Comparison of ENCODE assay signal across 8 cellular contexts in genomic region chr1:66930823-66931174, GRCh38. TPM values are rescaled to one million over a fixed set of nuclear protein-coding genes. Genes with fewer than 3 reads are reported as not detected.
DNase-seq lines count a peak whose midpoint lies in the region; ATAC-seq and TF ChIP-seq lines count a peak whose summit lies in the region.

No MANE protein-coding gene starts in this region.

- H3K79me2 ChIP-seq in neural cell (replicated peaks; ENCODE audit: insufficient read depth, low read length): peaks cover 59% of the 10 kb centered on the region

- peaks cover 5% of the 10 kb centered on the region for H3K36me3 ChIP-seq in MG63
- H3K36me3 ChIP-seq in duodenal mucosa (ENCODE audit: control insufficient read depth in 1 of 2, insufficient read depth in 2 of 2, low read length in 2 of 2): no peaks in the 10 kb centered on the region
- no peaks in the 10 kb centered on the region for H3K36me3 ChIP-seq in neural cell (ENCODE audit: insufficient read depth, low read length)

- H4K20me1 ChIP-seq in neural cell (ENCODE audit: insufficient read depth): no peaks in the 10 kb centered on the region

- H3K9me3 Mint-ChIP-seq in CD4-positive, alpha-beta T cell: no peaks in the 10 kb centered on the region

- no peaks in the 10 kb centered on the region for H3K27me3 Mint-ChIP-seq in CD4-positive, alpha-beta T cell

- H3K27ac ChIP-seq in CD4-positive, alpha-beta T cell (ENCODE audit: low read depth, low read length): peak overlapping the region; percentile 87
- peak overlapping the region; percentile 92 for H3K27ac ChIP-seq in duodenal mucosa (ENCODE audit: low read depth, low read length)
- peak overlapping the region; percentile 43 for H3K27ac ChIP-seq in neural cell (ENCODE audit: low read length)

- CTCF ChIA-PET in CD4-positive, alpha-beta T cell (lab: Charles Lee): interaction anchor here (0.7 kb wide), 2 partner anchors 20 to 50 kb away, joined by 3 read pairs; no protein-coding TSS in a partner anchor

- H3K9ac ChIP-seq in duodenal mucosa (ENCODE audit: low read depth in 1 of 2, low read length in 2 of 2) (peak overlapping the region; percentile 94 to 98), neural cell (ENCODE audit: low read length) (peak overlapping the region; percentile 65)

- ATAC-seq in CD4-positive, alpha-beta T cell (ENCODE audit: poor library complexity): no peak

- no peaks in the 10 kb centered on the region for H3K27me3 ChIP-seq in CD4-positive, alpha-beta T cell (ENCODE audit: control insufficient read depth, insufficient read depth, low read length)
- H3K27me3 ChIP-seq in MG63 (no peaks in the 10 kb centered on the region), duodenal mucosa (ENCODE audit: control insufficient read depth in 1 of 2, insufficient read depth in 2 of 2, low read length in 2 of 2) (no peaks in the 10 kb centered on the region), neural cell (ENCODE audit: insufficient read depth, low read depth, low read length) (no peaks in the 10 kb centered on the region)

- peak overlapping the region; percentile 74 for H3K4me2 ChIP-seq in neural cell (ENCODE audit: low read length)

- H3K4me3 Mint-ChIP-seq in CD4-positive, alpha-beta T cell: peak overlapping the region; percentile 91

- H3K36me3 Mint-ChIP-seq in CD4-positive, alpha-beta T cell (ENCODE audit: low read depth): peaks cover 21% of the 10 kb centered on the region

- DNase-seq in CD4-positive, alpha-beta T cell: no peak
- DNase-seq in MG63: no peak
- no peak for DNase-seq in NCI-H524 (lab: John Stamatoyannopoulos, UW)
- no peak for DNase-seq in NCI-H128 (lab: John Stamatoyannopoulos, UW; ENCODE audit: unreplicated experiment)
- no peak for DNase-seq in COLO829 (ENCODE audit: low spot score)
- DNase-seq in stimulated activated CD4-positive, alpha-beta T cell treated with anti-CD3 and anti-CD28 coated beads, Interleukin-12 subunit alpha, Interleukin-12 subunit beta, amount 100 ng/mL, for 4 hours: no peak

- H3K4me3 ChIP-seq in MG63 (peak overlapping the region; percentile 79), duodenal mucosa (ENCODE audit: low read depth in 1 of 2, low read length in 2 of 2) (peak overlapping the region; percentile 92 to 99), neural cell (ENCODE audit: low read length) (peak overlapping the region; percentile 78)

- peaks cover 74% of the 10 kb centered on the region for H3K4me1 Mint-ChIP-seq in CD4-positive, alpha-beta T cell (ENCODE audit: low read depth)

- no peaks in the 10 kb centered on the region for H3K9me2 ChIP-seq in neural cell (ENCODE audit: insufficient read depth, low read length)

- intact Hi-C loops in CD4-positive, alpha-beta T cell (cut with DNase I, micrococcal nuclease): loop anchor here (2.0 to 10.0 kb wide), 7 partner anchors 37 to 1506 kb away; partner anchors contain the start of genes LEPR (in 1 of the 2), LEPROT (in 1 of the 2), SERBP1 (in 1 of the 2) and SLC35D1 (in 1 of the 2)

- TF ChIP-seq EP300 in neural cell (conservative IDR thresholded peaks at IDR 0.05; ENCODE audit: poor library complexity, severe bottlenecking): no peak

- no peaks in the 10 kb centered on the region for H3K9me3 ChIP-seq in CD4-positive, alpha-beta T cell (ENCODE audit: control insufficient read depth, low read length)
- H3K9me3 ChIP-seq in MG63 (no peaks in the 10 kb centered on the region), duodenal mucosa (ENCODE audit: control insufficient read depth in 1 of 2, low read length in 2 of 2) (no peaks in the 10 kb centered on the region), neural cell (ENCODE audit: low read length) (no peaks in the 10 kb centered on the region)

- H2AFZ ChIP-seq in neural cell (ENCODE audit: low read depth, low read length): no peak overlapping the region

- TF ChIP-seq RAD21 in neural cell (conservative IDR thresholded peaks at IDR 0.05): no peak

- H3F3A ChIP-seq in neural cell (ENCODE audit: insufficient read depth, low read length, poor library complexity, severe bottlenecking): no peaks in the 10 kb centered on the region

- POLR2A ChIA-PET in CD4-positive, alpha-beta T cell (lab: Charles Lee): interaction anchor here (0.7 to 1.8 kb wide), 10 partner anchors 16 to 240 kb away, joined by 3 to 9 read pairs (median 4); partner anchors contain the start of gene SLC35D1

- TF ChIP-seq CTCF in CD4-positive, alpha-beta T cell (IDR thresholded peaks at IDR 0.05): no peak
- TF ChIP-seq CTCF in neural cell (IDR thresholded peaks at IDR 0.05; ENCODE audit: poor library complexity, severe bottlenecking): no peak

- peaks cover 27 to 29% of the 10 kb centered on the region in 2 donors for H3K4me1 ChIP-seq in duodenal mucosa (ENCODE audit: control insufficient read depth in 1 of 2, insufficient read depth in 2 of 2, low read length in 2 of 2)

- peak overlapping the region; percentile 84 for H3K27ac Mint-ChIP-seq in CD4-positive, alpha-beta T cell

TF ChIP-seq in neural cell, 6 proteins besides CTCF, POLR2A, EP300 and RAD21:
- TF ChIP-seq EZH2 (IDR thresholded peaks at IDR 0.05; ENCODE audit: borderline replicate concordance, insufficient read depth, low read length, poor library complexity, severe bottlenecking): no peak
- no peak for TF ChIP-seq POLR2AphosphoS5 (IDR thresholded peaks at IDR 0.05)
- no peak for TF ChIP-seq MXI1 (conservative IDR thresholded peaks at IDR 0.05; ENCODE audit: poor library complexity, severe bottlenecking)
- TF ChIP-seq REST (IDR thresholded peaks at IDR 0.05; ENCODE audit: borderline replicate concordance): no peak
- TF ChIP-seq SMC3 (conservative IDR thresholded peaks at IDR 0.05; ENCODE audit: poor library complexity): no peak
- TF ChIP-seq TAF1 (IDR thresholded peaks at IDR 0.05; ENCODE audit: low read depth): no peak
TF ChIP-seq in neural cell: peak in this region for 0.

RNA-seq across cellular contexts. Expression of gene MIER1, which starts 6.0 kb away (rescaled TPM):
- 100 to 1,000 TPM; 106 to 107 TPM for total RNA-seq in CD4-positive, alpha-beta T cell
- 11.3 and 20.6 TPM in 2 replicates for total RNA-seq in MG63 (2014; rRNA removed; shearing (Covaris generic); ENCODE audit: low replicate concordance)
- polyA plus RNA-seq in neural cell: 13.1 and 16.1 TPM in 2 replicates
- 34.8 and 44.9 TPM in 2 replicates for polyA minus RNA-seq in neural cell

RNA-seq across cellular contexts. Expression of gene DNAI4, which starts 6.1 kb away (rescaled TPM):
- total RNA-seq in CD4-positive, alpha-beta T cell: 1 to 10 TPM; 5.0 to 8.8 TPM
- total RNA-seq in MG63 (2014; rRNA removed; shearing (Covaris generic); ENCODE audit: low replicate concordance): 0.10 TPM in 1 of 2 replicates, not detected in the other
- 4.5 and 8.4 TPM in 2 replicates for polyA plus RNA-seq in neural cell
- 19.5 and 23.0 TPM in 2 replicates for polyA minus RNA-seq in neural cell
